ENCODE assay signal across 8 cellular contexts in the genomic region with DNA sequence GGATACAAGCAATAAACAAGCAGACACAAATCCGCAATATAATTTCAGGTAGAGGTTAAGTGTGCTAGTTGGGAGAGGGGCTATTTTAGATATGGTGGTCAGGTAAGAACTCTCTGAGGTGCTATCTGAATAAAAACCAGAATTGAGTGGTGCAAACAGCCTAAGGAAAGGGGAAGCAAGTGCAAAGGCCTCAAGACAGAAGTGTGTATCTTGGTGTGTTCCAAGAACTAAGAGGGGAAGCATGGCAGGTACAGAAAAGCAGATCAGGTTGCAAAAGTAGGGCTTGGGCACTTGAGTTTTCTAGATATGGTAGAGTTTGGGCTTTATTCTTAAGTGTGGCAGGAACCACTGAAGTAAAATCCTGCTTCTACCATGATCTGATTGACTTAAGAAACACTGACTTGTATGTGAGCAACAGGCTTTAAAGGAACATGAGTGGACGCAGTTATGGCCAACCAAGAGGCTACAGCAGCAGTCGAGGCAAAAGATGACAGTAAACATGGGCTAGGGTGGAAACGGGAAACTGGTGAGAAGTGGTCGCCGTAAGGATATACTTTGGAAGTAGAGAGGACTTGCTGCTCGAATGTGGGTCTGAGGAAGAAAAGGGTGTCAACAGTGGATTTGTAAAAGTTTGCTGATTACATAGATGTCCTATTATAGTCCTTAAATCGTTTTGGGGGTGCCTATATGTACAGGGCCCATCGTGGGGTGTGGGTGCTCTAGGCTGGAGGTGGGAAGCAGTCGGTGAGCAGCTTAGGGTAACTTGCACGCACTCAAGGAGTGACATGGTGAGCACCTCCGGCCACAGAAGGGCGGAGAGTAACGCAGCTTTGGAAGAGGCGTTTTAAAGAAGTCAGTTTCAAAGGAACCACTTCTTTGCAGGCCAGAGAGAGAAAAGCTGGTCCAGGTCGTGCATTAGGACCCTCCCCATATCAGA. TPM values are rescaled to one million over a fixed set of nuclear protein-coding genes. Genes with fewer than 3 reads are reported as not detected.
DNase-seq lines count a peak whose midpoint lies in the region; ATAC-seq, FAIRE-seq and TF ChIP-seq lines count a peak whose summit lies in the region.

No MANE protein-coding gene starts in this region.

- FAIRE-seq in astrocyte (lab: Jason Lieb, UNC) = no peak

- ATAC-seq in GM18868 (IDR thresholded peaks at IDR 0.05; ENCODE audit: unreplicated experiment) = peak; percentile 49
- peak; percentile 37 for ATAC-seq in HG03039 (IDR thresholded peaks at IDR 0.05; ENCODE audit: unreplicated experiment)
- ATAC-seq in Panc1 = peak; percentile 69

- H3K27me3 Mint-ChIP-seq in astrocyte (ENCODE audit: low read depth, unreplicated experiment) = no peaks in the 10 kb centered on the region

- CTCF ChIA-PET in Panc1 (lab: Charles Lee) = no interaction called here

- peak overlapping the region; percentile 91 for H2AFZ ChIP-seq in astrocyte (ENCODE audit: low read depth, low read length)

- peak overlapping the region; percentile 96 for H3K4me3 Mint-ChIP-seq in astrocyte (ENCODE audit: unreplicated experiment)

- peak; percentile 19 for DNase-seq in AG08395 (ENCODE audit: low spot score)
- no peak for DNase-seq in Panc1 (ENCODE audit: low read depth, low spot score)
- DNase-seq in astrocyte (ENCODE audit: low read depth) = no peak
- peak; percentile 52 for DNase-seq in stimulated activated CD4-positive, alpha-beta T cell treated with anti-CD3 and anti-CD28 coated beads, Interleukin-15, amount 100 ng/mL, for 24 hours
- DNase-seq in NCI-H510A (lab: John Stamatoyannopoulos, UW) = no peak

- peak overlapping the region; percentile 80 to 89 for H3K4me3 ChIP-seq in Panc1 (ENCODE audit: low read depth in 2 of 2, low read length in 2 of 2)
- H3K4me3 ChIP-seq in astrocyte (ENCODE audit: insufficient read depth, low read depth, low read length) = peak overlapping the region; percentile 98
- H3K4me3 ChIP-seq in iPS-18a (ENCODE audit: low read length) = peak overlapping the region; percentile 100

- peaks cover 14% of the 10 kb centered on the region for H3K4me1 Mint-ChIP-seq in astrocyte (ENCODE audit: low read depth, unreplicated experiment)

- H3K36me3 ChIP-seq in Panc1 (ENCODE audit: control insufficient read depth, insufficient read depth, low read length) (peaks cover 3% of the 10 kb centered on the region), astrocyte (ENCODE audit: insufficient read depth, low read length) (peaks cover 13% of the 10 kb centered on the region), iPS-18a (ENCODE audit: control insufficient read depth, low read depth, low read length) (peaks cover 17% of the 10 kb centered on the region)

- intact Hi-C loops in Panc1 (cut with micrococcal nuclease; ENCODE audit: unreplicated experiment) = no loop called here

- in situ Hi-C loops in Panc1 (cut with HindIII; ENCODE audit: low pct_unique_long_range_greater_than_20kb, low sequenced_read_pairs) = no loop called here

- no peaks in the 10 kb centered on the region for H3K9me3 Mint-ChIP-seq in astrocyte (ENCODE audit: unreplicated experiment)

- H3K4me2 ChIP-seq in astrocyte (ENCODE audit: low read length) = peak overlapping the region; percentile 87

- H3K36me3 Mint-ChIP-seq in astrocyte (ENCODE audit: low read depth, unreplicated experiment) = no peaks in the 10 kb centered on the region

- H3K9me3 ChIP-seq in Panc1 (ENCODE audit: control insufficient read depth, insufficient read depth, low read depth, low read length) = no peaks in the 10 kb centered on the region
- no peaks in the 10 kb centered on the region for H3K9me3 ChIP-seq in astrocyte (ENCODE audit: insufficient read depth, low read depth, low read length)
- no peaks in the 10 kb centered on the region for H3K9me3 ChIP-seq in iPS-18a (ENCODE audit: control insufficient read depth, low read depth, low read length)

- TSS peak; percentile 79 for BruUV-seq in Panc1 (replicated peaks; lab: Mats Ljungman, UMichigan)

- no peaks in the 10 kb centered on the region for H3K27me3 ChIP-seq in Panc1 (ENCODE audit: control insufficient read depth, insufficient read depth, low read length)
- H3K27me3 ChIP-seq in astrocyte (ENCODE audit: insufficient read depth, low read length) = no peaks in the 10 kb centered on the region
- H3K27me3 ChIP-seq in iPS-18a (ENCODE audit: control insufficient read depth, insufficient read depth, low read length) = peaks cover 5% of the 10 kb centered on the region

- H3K27ac ChIP-seq in Panc1 (ENCODE audit: low read length) = peak overlapping the region; percentile 84
- peak overlapping the region; percentile 79 for H3K27ac ChIP-seq in astrocyte (ENCODE audit: low read depth, low read length)
- peak overlapping the region; percentile 67 for H3K27ac ChIP-seq in iPS-18a (ENCODE audit: low read length)

- H3K4me1 ChIP-seq in Panc1 (ENCODE audit: control insufficient read depth, insufficient read depth, low read length) (peaks cover 7% of the 10 kb centered on the region), astrocyte (ENCODE audit: insufficient read depth, low read length) (peaks cover 7% of the 10 kb centered on the region), iPS-18a (ENCODE audit: control insufficient read depth, low read depth, low read length) (peaks cover 10% of the 10 kb centered on the region)

- POLR2A ChIA-PET in Panc1 (lab: Charles Lee) = interaction anchor here (0.5 kb wide), 1 partner anchor 9 kb away, joined by 11 read pairs; no protein-coding TSS in a partner anchor

- peak overlapping the region; percentile 96 for H3K9ac ChIP-seq in astrocyte (ENCODE audit: low read length)
- peak overlapping the region; percentile 91 for H3K9ac ChIP-seq in iPS-18a (ENCODE audit: low read length)

- no peak for TF ChIP-seq CTCF in Panc1 (IDR thresholded peaks at IDR 0.05)
- no peak for TF ChIP-seq CTCF in astrocyte (IDR thresholded peaks at IDR 0.05; ENCODE audit: insufficient read depth, low read depth, low read length)

- H3K79me2 ChIP-seq in astrocyte (ENCODE audit: insufficient read depth, low read length) = peaks cover 39% of the 10 kb centered on the region

- H3K27ac Mint-ChIP-seq in astrocyte (ENCODE audit: unreplicated experiment) = peak overlapping the region; percentile 93

- peaks cover 12% of the 10 kb centered on the region for H4K20me1 ChIP-seq in astrocyte (ENCODE audit: insufficient read depth, low read length)

RNA-seq across cellular contexts. Expression of a gene that starts 0.7 kb away (rescaled TPM):
- total RNA-seq in Panc1 (2021; ENCODE audit: unreplicated experiment) (7.9 TPM), astrocyte (11.5 and 11.7 TPM in 2 replicates)
- 4.7 TPM for polyA plus RNA-seq in Panc1 (2012; ENCODE audit: insufficient read length)

RNA-seq across cellular contexts. Expression of a gene that starts 6.4 kb away (rescaled TPM):
- total RNA-seq in Panc1 (2021; ENCODE audit: unreplicated experiment) (7.1 TPM), astrocyte (10.0 and 10.5 TPM in 2 replicates)
- 2.6 TPM for polyA plus RNA-seq in Panc1 (2012; ENCODE audit: insufficient read length)

Comparison
In these comparisons a context has a peak if more than half of its experiments do, and no peak if none do; other contexts are left out.
1. DNase-seq: peak in AG08395 (single experiment) and stimulated activated CD4-positive, alpha-beta T cell treated with anti-CD3 and anti-CD28 coated beads, Interleukin-15, amount 100 ng/mL, for 24 hours (single experiment); none in Panc1 (single experiment), astrocyte (single experiment) and NCI-H510A (single experiment).
2. Peak in every context shown above with its lines, with median percentiles within 50 percentile points of each other: ATAC-seq, H3K27ac ChIP-seq and H3K4me3 ChIP-seq.